In the genomic region with DNA sequence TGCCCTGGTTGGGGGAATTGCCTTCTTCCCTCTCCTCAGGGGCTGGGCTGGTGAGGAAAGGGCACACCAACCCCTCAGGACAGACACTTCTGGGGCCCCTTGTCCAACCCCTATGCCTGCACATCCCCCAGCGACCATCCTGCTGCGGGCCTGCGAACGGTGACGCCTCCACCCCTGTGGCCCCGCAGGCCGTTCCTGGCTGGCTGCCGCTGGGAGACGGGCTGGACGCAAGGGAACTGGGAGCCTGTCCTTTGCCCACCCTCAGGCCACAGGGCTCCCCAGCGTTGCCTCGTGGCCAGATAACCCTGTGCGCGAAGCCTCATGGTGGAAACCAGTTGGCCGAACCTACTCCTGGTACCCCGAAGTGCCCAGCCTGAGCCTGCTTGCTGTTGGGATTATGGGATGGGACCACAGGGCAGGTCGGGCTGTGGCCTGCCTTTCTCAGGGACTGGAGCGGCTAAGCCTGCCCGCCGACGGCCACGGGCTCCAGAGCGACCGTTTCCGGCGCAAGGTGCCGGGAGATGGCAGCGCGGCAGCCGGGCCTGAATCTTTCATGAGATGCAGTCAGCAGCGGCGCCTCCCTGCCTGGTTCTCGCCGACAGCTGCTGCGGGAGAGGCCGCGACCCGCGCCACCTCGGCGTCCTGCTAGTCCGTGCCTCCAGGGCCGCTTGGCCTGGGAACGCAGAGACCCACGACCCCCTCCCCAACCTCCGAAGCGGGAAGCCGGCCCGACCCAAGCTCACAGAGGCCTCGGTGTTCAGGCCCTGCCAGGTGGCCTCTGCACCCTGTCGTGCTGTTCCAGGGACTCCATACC, we compare ENCODE assay signal across 11 cellular contexts. TPM values are rescaled to one million over a fixed set of nuclear protein-coding genes. Genes with fewer than 3 reads are reported as not detected.
DNase-seq lines count a peak whose midpoint lies in the region; ATAC-seq and TF ChIP-seq lines count a peak whose summit lies in the region.
"Had no signal": no experiment of that assay in that cellular context is flagged by ENCODE, and none has a peak within 500 bp of the region (broad histone marks: within the 10 kb centered on the region; RNA-seq: fewer than 3 reads in every experiment).

No MANE protein-coding gene starts in this region.

- intact Hi-C loops in posterior vena cava (cut with DNase I) = no loop called here

- ATAC-seq in HG03196 (IDR thresholded peaks at IDR 0.05; ENCODE audit: unreplicated experiment) = no peak

- in situ Hi-C loops in GM23248 (cut with MboI) = no loop called here

- H3K36me3 ChIP-seq in GM23248 (ENCODE audit: low read depth) (no peaks in the 10 kb centered on the region), SK-N-SH (replicated peaks in 1 of 2; ENCODE audit: control insufficient read depth in 1 of 2, insufficient read depth in 2 of 2, low read length in 1 of 2) (no peaks in the 10 kb centered on the region), iPS DF 6.9 (ENCODE audit: control insufficient read depth, insufficient read depth, low read length) (no peaks in the 10 kb centered on the region), neural cell (ENCODE audit: insufficient read depth, low read length) (no peaks in the 10 kb centered on the region), MG63 (peaks cover 2% of the 10 kb centered on the region)
- H3K36me3 ChIP-seq: BLaER1 treated with 17β-estradiol and CSF1 and Interleukin-3, amounts not matched to agents 10 nM and 100 nM had no signal

- WGBS in GM23248 (ENCODE audit: low coverage in 1 of 2, low lambda C conversion rate in 2 of 2, missing lambda C conversion rate in 2 of 2), 2 experiments = 4 to 5% methylated on average over 39 to 50 of the region's 51 CpGs
- 24% methylated on average over 8 of the region's 51 CpGs for WGBS in SK-N-SH (ENCODE audit: low lambda C conversion rate)
- WGBS in iPS DF 6.9 (ENCODE audit: insufficient coverage, insufficient read length) = no CpG with 5 or more reads among the region's 51 CpGs

- H3K79me2 ChIP-seq in GM23248 (ENCODE audit: insufficient read depth) (no peaks in the 10 kb centered on the region), SK-N-SH (ENCODE audit: insufficient read depth) (no peaks in the 10 kb centered on the region), neural cell (replicated peaks; ENCODE audit: insufficient read depth, low read length) (no peaks in the 10 kb centered on the region)

- no peak for TF ChIP-seq CTCF in SK-N-SH (IDR thresholded peaks at IDR 0.05)
- TF ChIP-seq CTCF in neural cell (IDR thresholded peaks at IDR 0.05; ENCODE audit: poor library complexity, severe bottlenecking) = peak; percentile 17

- DNase-seq in GM23248 (peak; percentile 47), SK-N-SH (peak; percentile 77), iPS DF 6.9 (ENCODE audit: low read depth, low spot score) (no peak), MG63 (no peak), AG08395 (ENCODE audit: low spot score) (no peak), posterior vena cava (ENCODE audit: low spot score) (no peak)
- DNase-seq: DMS79 treated with DMSO at 0.1 percent for 48 hours had no signal

- no peaks in the 10 kb centered on the region for H4K20me1 ChIP-seq in GM23248 (ENCODE audit: insufficient read depth)
- 0 out of 2 replicates have a peak, but pooled peaks cover 5% of the 10 kb centered on the region for H4K20me1 ChIP-seq in SK-N-SH (ENCODE audit: insufficient read depth)
- no peaks in the 10 kb centered on the region for H4K20me1 ChIP-seq in neural cell (ENCODE audit: insufficient read depth)

- no peak overlapping the region for H3K27ac ChIP-seq in GM23248
- no peak overlapping the region for H3K27ac ChIP-seq in SK-N-SH (ENCODE audit: low read depth in 2 of 2, low read length in 1 of 2)
- H3K27ac ChIP-seq in iPS DF 6.9 (ENCODE audit: low read length) = no peak overlapping the region
- no peak overlapping the region for H3K27ac ChIP-seq in neural cell (ENCODE audit: low read length)
- H3K27ac ChIP-seq: BLaER1 treated with 17β-estradiol and CSF1 and Interleukin-3, amounts not matched to agents 10 nM and 100 nM; psoas muscle had no signal

- H2AFZ ChIP-seq in GM23248 (no peak overlapping the region), SK-N-SH (ENCODE audit: low read depth) (no peak overlapping the region), neural cell (ENCODE audit: low read depth, low read length) (no peak overlapping the region)

- H3K27me3 ChIP-seq in GM23248 (replicated peaks; ENCODE audit: insufficient read depth) (peaks cover 78% of the 10 kb centered on the region), SK-N-SH (ENCODE audit: insufficient read depth) (peaks cover 96% of the 10 kb centered on the region), iPS DF 6.9 (ENCODE audit: control insufficient read depth, insufficient read depth, low read length) (peaks cover 84% of the 10 kb centered on the region), neural cell (ENCODE audit: insufficient read depth, low read depth, low read length) (peaks cover 91% of the 10 kb centered on the region), MG63 (no peaks in the 10 kb centered on the region)

- H3K4me1 ChIP-seq in GM23248 (ENCODE audit: insufficient read depth) (no peaks in the 10 kb centered on the region), SK-N-SH (ENCODE audit: control insufficient read depth in 1 of 2, insufficient read depth in 2 of 2, low read depth in 1 of 2, low read length in 1 of 2) (no peaks in the 10 kb centered on the region; a peak in 1 of 4 replicates), iPS DF 6.9 (ENCODE audit: control insufficient read depth, insufficient read depth, low read length) (peaks cover 10% of the 10 kb centered on the region; the same call in 1 of the 2 replicates)

- H3K9me3 ChIP-seq in GM23248 (ENCODE audit: low read depth) (no peaks in the 10 kb centered on the region), SK-N-SH (no peaks in the 10 kb centered on the region), iPS DF 6.9 (ENCODE audit: control insufficient read depth, insufficient read depth, low read length) (no peaks in the 10 kb centered on the region), neural cell (ENCODE audit: low read length) (no peaks in the 10 kb centered on the region), MG63 (no peaks in the 10 kb centered on the region)
- H3K9me3 ChIP-seq: psoas muscle had no signal

- no peak overlapping the region for H3K4me3 ChIP-seq in GM23248
- no peak overlapping the region; a peak in 1 of 4 replicates for H3K4me3 ChIP-seq in SK-N-SH (ENCODE audit: low read depth in 2 of 2, low read length in 1 of 2)
- peak overlapping the region; percentile 8; the same call in 1 of the 2 replicates for H3K4me3 ChIP-seq in iPS DF 6.9 (ENCODE audit: low read length)
- H3K4me3 ChIP-seq in neural cell (ENCODE audit: low read length) = peak overlapping the region; percentile 21
- H3K4me3 ChIP-seq in MG63 = no peak overlapping the region
- H3K4me3 ChIP-seq: BLaER1 treated with 17β-estradiol and CSF1 and Interleukin-3, amounts not matched to agents 10 nM and 100 nM had no signal

- TF ChIP-seq RAD21 in SK-N-SH (IDR thresholded peaks at IDR 0.05; ENCODE audit: low read length) (no peak), neural cell (conservative IDR thresholded peaks at IDR 0.05) (peak; percentile 34)

- H3F3A ChIP-seq in GM23248 (ENCODE audit: insufficient read depth) (no peaks in the 10 kb centered on the region), SK-N-SH (replicated peaks; ENCODE audit: insufficient read depth) (no peaks in the 10 kb centered on the region), neural cell (ENCODE audit: insufficient read depth, low read length, poor library complexity, severe bottlenecking) (no peaks in the 10 kb centered on the region)

- CTCF ChIA-PET in SK-N-SH (lab: Yijun Ruan, JAX) = interaction anchor here (0.6 to 3.3 kb wide), 3 partner anchors 8 to 296 kb away, joined by 3 to 11 read pairs (median 3); no protein-coding TSS in a partner anchor

- TF ChIP-seq EP300 in SK-N-SH (IDR thresholded peaks at IDR 0.05; ENCODE audit: borderline replicate concordance in 1 of 2, low read depth in 1 of 2, low read length in 1 of 2) = no peak
- TF ChIP-seq EP300 in neural cell (conservative IDR thresholded peaks at IDR 0.05; ENCODE audit: poor library complexity, severe bottlenecking) = no peak

- H3K4me2 ChIP-seq in GM23248 (ENCODE audit: unreplicated experiment) (no peak overlapping the region), SK-N-SH (no peak overlapping the region), neural cell (ENCODE audit: low read length) (no peak overlapping the region)
- H3K4me2 ChIP-seq: BLaER1 treated with 17β-estradiol and CSF1 and Interleukin-3, amounts not matched to agents 10 nM and 100 nM had no signal

- H3K9me2 ChIP-seq in GM23248 (ENCODE audit: insufficient read depth) (no peaks in the 10 kb centered on the region), SK-N-SH (no peaks in the 10 kb centered on the region), neural cell (ENCODE audit: insufficient read depth, low read length) (no peaks in the 10 kb centered on the region)

- POLR2A ChIA-PET in SK-N-SH (lab: Yijun Ruan, JAX) = no interaction called here

- H3K9ac ChIP-seq in GM23248 = no peak overlapping the region
- H3K9ac ChIP-seq in SK-N-SH = no peak overlapping the region
- H3K9ac ChIP-seq in neural cell (ENCODE audit: low read length) = no peak overlapping the region
- H3K9ac ChIP-seq: BLaER1 treated with 17β-estradiol and CSF1 and Interleukin-3, amounts not matched to agents 10 nM and 100 nM had no signal

TF ChIP-seq in SK-N-SH, 30 proteins besides CTCF, POLR2A, EP300 and RAD21 (continues in another document):
- TF ChIP-seq RCOR1 (IDR thresholded peaks at IDR 0.05; ENCODE audit: low read length) = no peak

TF ChIP-seq in neural cell, 6 proteins besides CTCF, POLR2A, EP300 and RAD21 (continues in another document):
- TF ChIP-seq MXI1 (conservative IDR thresholded peaks at IDR 0.05; ENCODE audit: poor library complexity, severe bottlenecking) (no peak), TAF1 (IDR thresholded peaks at IDR 0.05; ENCODE audit: low read depth) (no peak), SMC3 (conservative IDR thresholded peaks at IDR 0.05; ENCODE audit: poor library complexity) (peak; percentile 35)

RNA-seq across cellular contexts. Expression of a gene that starts 6.5 kb away (rescaled TPM):
- not detected in 2 replicates for total RNA-seq in GM23248 (2014; rRNA removed; shearing (Covaris generic))
- polyA plus RNA-seq in GM23248 (2016; fragmentation: Nextera tagmentation; extraction: Ambion mirVana) (not detected in 2 replicates), SK-N-SH (2012; rRNA removed) (not detected in 2 replicates), neural cell (1.9 TPM in 1 of 2 replicates, not detected in the other)
- polyA plus RNA-seq in SK-N-SH (2012; cell fraction: cytosol; rRNA removed) = 0.13 TPM in 1 of 2 replicates, not detected in the other
- not detected in 2 replicates for polyA plus RNA-seq in SK-N-SH (2012; cell fraction: nucleus; rRNA removed)
- not detected in 2 replicates for polyA minus RNA-seq in neural cell
- total RNA-seq in MG63 (2014; rRNA removed; shearing (Covaris generic); ENCODE audit: low replicate concordance) = 217 and 372 TPM in 2 replicates
- under 1 TPM; 0.81 to 0.97 TPM for total RNA-seq in posterior vena cava

Comparison
In these comparisons a context has a peak if more than half of its experiments do, and no peak if none do; other contexts are left out.
1. DNase-seq: peak in GM23248 (single experiment) and SK-N-SH (single experiment); none in iPS DF 6.9 (single experiment), MG63 (single experiment), AG08395 (single experiment) and posterior vena cava (single experiment).
2. H3K4me3 ChIP-seq: peak in iPS DF 6.9 (single experiment) and neural cell (single experiment); none in GM23248 (single experiment), SK-N-SH (0 of 2) and MG63 (single experiment).
3. RNA of a gene that starts 6.5 kb away (total RNA-seq): 217 to 372 TPM in MG63; 0.81 to 0.97 TPM in posterior vena cava and not detected in GM23248; every median in the first group is over 100 times any median in the second.